In genomic region chr13:19782727-19783682, GRCh38 we compare ENCODE assay signal across 8 cellular contexts. TPM values are rescaled to one million over a fixed set of nuclear protein-coding genes. Genes with fewer than 3 reads are reported as not detected.
DNase-seq lines count a peak whose midpoint lies in the region; ATAC-seq and TF ChIP-seq lines count a peak whose summit lies in the region.
"Not testable (repeated sequence)": the region's sequence is repeated elsewhere in the genome, so short reads cannot be mapped to it uniquely, and the experiment has no call there.

TSS of gene PSPC1 (minus strand) at chr13:19782945. CDS start at chr13:19782757, 188 bp downstream.

- DNase-seq in EL: peak; percentile 93
- DNase-seq in H7: peak; percentile 96
- peak; percentile 93 for DNase-seq in MG63
- peak; percentile 91 for DNase-seq in SHP77 treated with DMSO at 0.1 percent for 48 hours (lab: John Stamatoyannopoulos, UW)
- DNase-seq in activated effector memory CD4-positive, alpha-beta T cell treated with anti-CD3 and anti-CD28 coated beads, Interleukin-2, amount 50 U/mL, for 16 hours: peak; percentile 98
- DNase-seq in fibroblast of pulmonary artery (ENCODE audit: low read depth): peak; percentile 96
- DNase-seq in natural killer cell treated with Interleukin-12 subunit alpha and Interleukin-12 subunit beta and Interleukin-15 and Interleukin-18, amount 100 ng/mL, for 72 hours (ENCODE audit: low spot score): peak; percentile 95
- peak; percentile 96 for DNase-seq in stimulated activated naive CD8-positive, alpha-beta T cell treated with anti-CD3 and anti-CD28 coated beads, Interleukin-15, Interleukin-2, amounts not matched to agents 100 U/mL and 50 U/mL, for 24 hours

- H3K27ac Mint-ChIP-seq in natural killer cell treated with Interleukin-12 subunit alpha and Interleukin-12 subunit beta and Interleukin-15 and Interleukin-18, amount 100 ng/mL, for 72 hours: peak within 1 kb of the TSS; percentile 92 to 96

- H3K4me3 Mint-ChIP-seq in natural killer cell treated with Interleukin-12 subunit alpha and Interleukin-12 subunit beta and Interleukin-15 and Interleukin-18, amount 100 ng/mL, for 72 hours: peak within 1 kb of the TSS; percentile 93

- TF ChIP-seq CTCF in fibroblast of pulmonary artery (IDR thresholded peaks at IDR 0.05; ENCODE audit: low read length, missing control alignments): not testable (repeated sequence)

- not testable (repeated sequence) for H3K9me3 ChIP-seq in MG63

- not testable (repeated sequence) for H3K36me3 ChIP-seq in H7 (replicated peaks; ENCODE audit: control insufficient read depth, insufficient read depth, low read length)
- peaks cover 12% of the 10 kb centered on the region for H3K36me3 ChIP-seq in MG63

- H3K36me3 Mint-ChIP-seq in natural killer cell treated with Interleukin-12 subunit alpha and Interleukin-12 subunit beta and Interleukin-15 and Interleukin-18, amount 100 ng/mL, for 72 hours: not testable (repeated sequence)

- H3K27me3 Mint-ChIP-seq in natural killer cell treated with Interleukin-12 subunit alpha and Interleukin-12 subunit beta and Interleukin-15 and Interleukin-18, amount 100 ng/mL, for 72 hours: not testable (repeated sequence)

- not testable (repeated sequence) for H3K27me3 ChIP-seq in H7 (ENCODE audit: control insufficient read depth, insufficient read depth, low read length); MG63

- H3K4me3 ChIP-seq in H7 (ENCODE audit: insufficient read depth, low read depth, low read length): peak within 1 kb of the TSS; percentile 100
- peak within 1 kb of the TSS; percentile 88 for H3K4me3 ChIP-seq in MG63
- peak within 1 kb of the TSS; percentile 94 for H3K4me3 ChIP-seq in fibroblast of pulmonary artery (replicated peaks; ENCODE audit: low read depth, low read length)

- H3K4me1 Mint-ChIP-seq in natural killer cell treated with Interleukin-12 subunit alpha and Interleukin-12 subunit beta and Interleukin-15 and Interleukin-18, amount 100 ng/mL, for 72 hours (ENCODE audit: low read depth in 2 of 2): peaks cover 11 to 12% of the 10 kb centered on the region in 2 donors

- ATAC-seq in natural killer cell treated with Interleukin-12 subunit alpha and Interleukin-12 subunit beta and Interleukin-15 and Interleukin-18, amount 100 ng/mL, for 72 hours: peak; percentile 95
- peak; percentile 90 for ATAC-seq in stimulated activated naive CD8-positive, alpha-beta T cell treated with anti-CD3 and anti-CD28 coated beads, Interleukin-15, Interleukin-2, amounts not matched to agents 100 U/mL and 50 U/mL, for 24 hours

- H3K9me3 Mint-ChIP-seq in natural killer cell treated with Interleukin-12 subunit alpha and Interleukin-12 subunit beta and Interleukin-15 and Interleukin-18, amount 100 ng/mL, for 72 hours: not testable (repeated sequence)

RNA-seq across cellular contexts. Expression of gene PSPC1, which starts in this region (rescaled TPM):
- total RNA-seq in H7 (2014; rRNA removed; shearing (Covaris generic)): 40.6 and 42.2 TPM in 2 replicates
- 25.7 and 38.2 TPM in 2 replicates for total RNA-seq in MG63 (2014; rRNA removed; shearing (Covaris generic); ENCODE audit: low replicate concordance)
- 100 to 1,000 TPM in 1 of 2 donors, 10 to 100 TPM in 1; 84.5 to 128 TPM for total RNA-seq in natural killer cell treated with Interleukin-12 subunit alpha and Interleukin-12 subunit beta and Interleukin-15 and Interleukin-18, amount 100 ng/mL, for 72 hours

Comparison
In these comparisons a context has a peak if more than half of its experiments do, and no peak if none do; other contexts are left out.
1. Peak in every context shown above with its lines: DNase-seq, ATAC-seq and H3K4me3 ChIP-seq.